In genomic region chr17:37488009-37488604, GRCh38 we compare ENCODE assay signal across 1 cellular context.
TF ChIP-seq lines count a peak whose summit lies in the region.

No MANE protein-coding gene starts in this region.

TF ChIP-seq in HepG2, 621 proteins besides CTCF, POLR2A, EP300 and RAD21 (continued from another document and continues in another):
- no peak for TF ChIP-seq ZBTB39 (CRISPR knock-in tag; IDR thresholded peaks at IDR 0.05)
- TF ChIP-seq KIAA2018 (CRISPR knock-in tag; IDR thresholded peaks at IDR 0.05; ENCODE audit: borderline replicate concordance) = no peak
- TF ChIP-seq NFKB2 (CRISPR knock-in tag; IDR thresholded peaks at IDR 0.05; ENCODE audit: borderline replicate concordance) = no peak
- 0 out of 2 replicates have a peak, but pooled peaks have one; percentile 21 for TF ChIP-seq ZNF740 (CRISPR knock-in tag; IDR thresholded peaks at IDR 0.05)
- TF ChIP-seq ZNF644 (CRISPR knock-in tag; IDR thresholded peaks at IDR 0.05; ENCODE audit: low read depth) = peak; percentile 55; the same call in 1 of the 2 replicates
- no peak for TF ChIP-seq NR0B2 (CRISPR knock-in tag; IDR thresholded peaks at IDR 0.05)
- TF ChIP-seq ZMYM4 (CRISPR knock-in tag; IDR thresholded peaks at IDR 0.05) = no peak
- TF ChIP-seq PRDM10 (CRISPR knock-in tag; IDR thresholded peaks at IDR 0.05; ENCODE audit: low read depth) = no peak
- no peak for TF ChIP-seq ZNF138 (CRISPR knock-in tag; IDR thresholded peaks at IDR 0.05; ENCODE audit: low read depth)
- no peak for TF ChIP-seq ZNF775 (CRISPR knock-in tag; IDR thresholded peaks at IDR 0.05; ENCODE audit: borderline replicate concordance)
- TF ChIP-seq E2F1 (CRISPR knock-in tag; IDR thresholded peaks at IDR 0.05) = no peak
- TF ChIP-seq TCF12 (IDR thresholded peaks at IDR 0.05) = no peak
- 0 out of 2 replicates have a peak, but pooled peaks have one; percentile 41 for TF ChIP-seq TCF12 (CRISPR knock-in tag; IDR thresholded peaks at IDR 0.05)
- no peak for TF ChIP-seq ZNF414 (CRISPR knock-in tag; IDR thresholded peaks at IDR 0.05)
- no peak for TF ChIP-seq ZNF275 (CRISPR knock-in tag; IDR thresholded peaks at IDR 0.05; ENCODE audit: borderline replicate concordance)
- peak; percentile 97 for TF ChIP-seq ZBTB21 (CRISPR knock-in tag; IDR thresholded peaks at IDR 0.05)
- TF ChIP-seq PRPF4 (IDR thresholded peaks at IDR 0.05; ENCODE audit: low read depth, low read length, poor library complexity, severe bottlenecking) = peak; percentile 38
- TF ChIP-seq ZNF18 (CRISPR knock-in tag; IDR thresholded peaks at IDR 0.05; ENCODE audit: insufficient replicate concordance) = no peak
- no peak for TF ChIP-seq SRY (CRISPR knock-in tag; IDR thresholded peaks at IDR 0.05)
- TF ChIP-seq ZNF747 (CRISPR knock-in tag; IDR thresholded peaks at IDR 0.05; ENCODE audit: borderline replicate concordance) = no peak
- no peak for TF ChIP-seq ZBTB42 (CRISPR knock-in tag; IDR thresholded peaks at IDR 0.05)
- TF ChIP-seq ZNF350 (CRISPR knock-in tag; IDR thresholded peaks at IDR 0.05; ENCODE audit: borderline replicate concordance, low read depth) = no peak
- no peak for TF ChIP-seq ZNF572 (CRISPR knock-in tag; IDR thresholded peaks at IDR 0.05)
- peak; percentile 12; the same call in 1 of the 2 replicates for TF ChIP-seq NFIC (IDR thresholded peaks at IDR 0.05; ENCODE audit: low read length)
- TF ChIP-seq ZEB1 (IDR thresholded peaks at IDR 0.05; ENCODE audit: insufficient replicate concordance, low read depth) = no peak
- no peak for TF ChIP-seq ZNF512 (CRISPR knock-in tag; IDR thresholded peaks at IDR 0.05)
- TF ChIP-seq PREB (CRISPR knock-in tag; IDR thresholded peaks at IDR 0.05) = no peak
- no peak for TF ChIP-seq ZFP90 (CRISPR knock-in tag; IDR thresholded peaks at IDR 0.05; ENCODE audit: borderline replicate concordance)
- TF ChIP-seq ZNF589 (CRISPR knock-in tag; conservative IDR thresholded peaks at IDR 0.05) = 0 out of 2 replicates have a peak, but pooled peaks have one; percentile 51
- TF ChIP-seq MBNL3 (CRISPR knock-in tag; conservative IDR thresholded peaks at IDR 0.05) = no peak
